In the genomic region with DNA sequence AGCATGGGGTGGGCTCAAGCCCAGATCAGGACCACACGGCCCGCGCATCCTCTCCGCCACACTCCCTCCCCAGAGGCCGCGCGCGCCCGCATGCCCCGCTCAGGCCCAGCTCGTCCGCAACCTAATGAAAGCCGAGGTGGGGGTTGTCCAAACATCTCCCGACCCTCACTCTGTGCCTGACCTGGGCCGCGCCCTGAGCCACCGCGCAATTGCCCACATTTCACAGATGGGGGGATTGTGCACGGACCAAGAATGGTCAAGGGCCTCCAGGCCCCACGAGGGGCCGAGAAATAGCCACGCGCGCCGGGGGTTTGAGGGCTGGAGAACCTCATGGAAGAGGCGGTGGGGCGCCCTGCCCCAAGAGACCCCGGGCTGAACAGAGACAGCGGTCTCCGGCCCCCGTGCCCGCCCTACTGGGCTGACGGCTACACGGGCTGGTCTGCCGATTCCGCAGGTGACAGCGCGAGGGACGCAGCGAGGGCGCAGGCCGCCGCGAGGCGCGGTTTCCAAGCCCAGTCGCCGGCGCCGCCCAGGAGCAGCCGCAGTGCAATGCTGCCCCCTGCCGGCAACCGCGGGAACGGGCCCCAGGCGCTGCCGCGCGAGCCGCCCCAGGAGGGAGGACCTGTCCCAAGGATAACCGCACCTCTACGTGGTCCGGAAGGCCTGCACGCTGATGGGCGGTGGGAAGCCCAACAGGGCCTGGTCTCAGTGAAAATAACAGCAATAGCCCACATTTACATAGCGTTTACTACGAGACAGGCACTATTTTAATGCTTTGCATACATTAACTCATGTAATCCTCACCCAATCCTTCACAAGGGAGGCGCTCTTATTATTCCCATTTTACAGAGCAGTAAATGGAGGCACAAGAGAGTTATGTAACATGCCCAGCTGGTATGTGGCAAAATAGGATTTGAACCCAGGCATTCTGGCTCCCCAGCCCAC, we compare ENCODE assay signal across 1 cellular context.
TF ChIP-seq lines count a peak whose summit lies in the region.

No MANE protein-coding gene starts in this region.

TF ChIP-seq in H1, 55 proteins besides CTCF, POLR2A, EP300 and RAD21 (continued from another document):
- no peak for TF ChIP-seq NANOG (IDR thresholded peaks at IDR 0.05; ENCODE audit: insufficient read depth, low read depth, low read length, poor library complexity, severe bottlenecking)
- no peak for TF ChIP-seq CHD1 (IDR thresholded peaks at IDR 0.05; ENCODE audit: low read depth, low read length)
- no peak for TF ChIP-seq FOSL1 (IDR thresholded peaks at IDR 0.05; ENCODE audit: insufficient read depth, low read depth, low read length)
- TF ChIP-seq BCL11A (IDR thresholded peaks at IDR 0.05; ENCODE audit: low read depth in 2 of 2, low read length in 2 of 2): no peak
- no peak for TF ChIP-seq RFX5 (IDR thresholded peaks at IDR 0.05; ENCODE audit: borderline replicate concordance, low read depth, low read length)
- no peak for TF ChIP-seq SAP30 (IDR thresholded peaks at IDR 0.05; ENCODE audit: insufficient read depth, insufficient replicate concordance, low read length)
- no peak for TF ChIP-seq CBX5 (IDR thresholded peaks at IDR 0.05; ENCODE audit: low read depth, low read length)
- no peak for TF ChIP-seq RXRA (IDR thresholded peaks at IDR 0.05; ENCODE audit: insufficient read depth, low read depth, low read length)
- no peak for TF ChIP-seq HDAC6 (IDR thresholded peaks at IDR 0.05; ENCODE audit: low read depth, low read length)
- TF ChIP-seq TBP (IDR thresholded peaks at IDR 0.05; ENCODE audit: low read depth, low read length): peak; percentile 69; the same call in 1 of the 2 replicates
- no peak for TF ChIP-seq CBX8 (IDR thresholded peaks at IDR 0.05; ENCODE audit: borderline replicate concordance, low read depth, low read length)
- TF ChIP-seq JUND (IDR thresholded peaks at IDR 0.05; ENCODE audit: low read length): peak; percentile 45; the same call in 1 of the 2 replicates
- TF ChIP-seq HDAC2 (IDR thresholded peaks at IDR 0.05; ENCODE audit: borderline replicate concordance in 1 of 2, low read depth in 2 of 2, low read length in 2 of 2): peak in 1 of 2 experiments; percentile 53; a peak in 1 of 4 replicates
- TF ChIP-seq CTBP2 (IDR thresholded peaks at IDR 0.05; ENCODE audit: borderline replicate concordance, insufficient read depth, insufficient read length, low read length): no peak
- TF ChIP-seq MAFK (IDR thresholded peaks at IDR 0.05; ENCODE audit: low read depth, low read length): no peak
- no peak for TF ChIP-seq RBBP5 (IDR thresholded peaks at IDR 0.05; ENCODE audit: borderline replicate concordance, low read depth, low read length)
- TF ChIP-seq GABPA (IDR thresholded peaks at IDR 0.05; ENCODE audit: borderline replicate concordance, insufficient read depth, low read length): no peak
- 0 out of 2 replicates have a peak, but pooled peaks have one; percentile 3 for TF ChIP-seq BACH1 (IDR thresholded peaks at IDR 0.05; ENCODE audit: low read length)
- TF ChIP-seq JUN (IDR thresholded peaks at IDR 0.05; ENCODE audit: low read depth, low read length): no peak
- no peak for TF ChIP-seq SIX5 (IDR thresholded peaks at IDR 0.05; ENCODE audit: low read depth, low read length)
- no peak for TF ChIP-seq TAF1 (IDR thresholded peaks at IDR 0.05; ENCODE audit: low read depth, low read length)
- TF ChIP-seq CREB1 (IDR thresholded peaks at IDR 0.05): no peak
- peak; percentile 46 for TF ChIP-seq RNF2 (IDR thresholded peaks at IDR 0.05; ENCODE audit: borderline replicate concordance, low read depth, low read length, missing control alignments, poor library complexity, severe bottlenecking)
- no peak for TF ChIP-seq SP1 (IDR thresholded peaks at IDR 0.05; ENCODE audit: low read depth, low read length)
- 0 out of 2 replicates have a peak, but pooled peaks have one; percentile 48 for TF ChIP-seq SP4 (IDR thresholded peaks at IDR 0.05; ENCODE audit: low read length)
- peak; percentile 95 for TF ChIP-seq KDM1A (IDR thresholded peaks at IDR 0.05; ENCODE audit: borderline replicate concordance, low read length)
- TF ChIP-seq GTF2F1 (IDR thresholded peaks at IDR 0.05; ENCODE audit: borderline replicate concordance, low read depth, low read length): no peak
- TF ChIP-seq, protein P1, sequence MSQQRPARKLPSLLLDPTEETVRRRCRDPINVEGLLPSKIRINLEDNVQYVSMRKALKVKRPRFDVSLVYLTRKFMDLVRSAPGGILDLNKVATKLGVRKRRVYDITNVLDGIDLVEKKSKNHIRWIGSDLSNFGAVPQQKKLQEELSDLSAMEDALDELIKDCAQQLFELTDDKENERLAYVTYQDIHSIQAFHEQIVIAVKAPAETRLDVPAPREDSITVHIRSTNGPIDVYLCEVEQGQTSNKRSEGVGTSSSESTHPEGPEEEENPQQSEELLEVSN (IDR thresholded peaks at IDR 0.05): peak; percentile 74; the same call in 1 of the 2 replicates
- TF ChIP-seq, protein P2, sequence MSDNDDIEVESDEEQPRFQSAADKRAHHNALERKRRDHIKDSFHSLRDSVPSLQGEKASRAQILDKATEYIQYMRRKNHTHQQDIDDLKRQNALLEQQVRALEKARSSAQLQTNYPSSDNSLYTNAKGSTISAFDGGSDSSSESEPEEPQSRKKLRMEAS (IDR thresholded peaks at IDR 0.05): peak; percentile 89
- TF ChIP-seq KDM4A (IDR thresholded peaks at IDR 0.05; ENCODE audit: low read depth, low read length, severe bottlenecking): peak; percentile 71
- TF ChIP-seq, protein P3, sequence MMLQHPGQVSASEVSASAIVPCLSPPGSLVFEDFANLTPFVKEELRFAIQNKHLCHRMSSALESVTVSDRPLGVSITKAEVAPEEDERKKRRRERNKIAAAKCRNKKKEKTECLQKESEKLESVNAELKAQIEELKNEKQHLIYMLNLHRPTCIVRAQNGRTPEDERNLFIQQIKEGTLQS (IDR thresholded peaks at IDR 0.05; ENCODE audit: insufficient read depth, low read depth, low read length): no peak
- TF ChIP-seq EGR1 (IDR thresholded peaks at IDR 0.05; ENCODE audit: borderline replicate concordance, low read depth, low read length): no peak
- TF ChIP-seq, protein P4, sequence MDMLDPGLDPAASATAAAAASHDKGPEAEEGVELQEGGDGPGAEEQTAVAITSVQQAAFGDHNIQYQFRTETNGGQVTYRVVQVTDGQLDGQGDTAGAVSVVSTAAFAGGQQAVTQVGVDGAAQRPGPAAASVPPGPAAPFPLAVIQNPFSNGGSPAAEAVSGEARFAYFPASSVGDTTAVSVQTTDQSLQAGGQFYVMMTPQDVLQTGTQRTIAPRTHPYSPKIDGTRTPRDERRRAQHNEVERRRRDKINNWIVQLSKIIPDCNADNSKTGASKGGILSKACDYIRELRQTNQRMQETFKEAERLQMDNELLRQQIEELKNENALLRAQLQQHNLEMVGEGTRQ (IDR thresholded peaks at IDR 0.05; ENCODE audit: low read length): no peak
- TF ChIP-seq SIRT6 (IDR thresholded peaks at IDR 0.05; ENCODE audit: low read length): no peak
- TF ChIP-seq CHD2 (IDR thresholded peaks at IDR 0.05; ENCODE audit: low read length): no peak
- TF ChIP-seq KDM5A (IDR thresholded peaks at IDR 0.05; ENCODE audit: low read length): no peak
- peak; percentile 47 for TF ChIP-seq EZH2 (IDR thresholded peaks at IDR 0.05; ENCODE audit: low read depth, low read length, severe bottlenecking)
- TF ChIP-seq TCF12 (IDR thresholded peaks at IDR 0.05; ENCODE audit: low read depth, low read length): 0 out of 2 replicates have a peak, but pooled peaks have one; percentile 20
- no peak for TF ChIP-seq TEAD4 (IDR thresholded peaks at IDR 0.05; ENCODE audit: low read depth, low read length)
- TF ChIP-seq, protein P5, sequence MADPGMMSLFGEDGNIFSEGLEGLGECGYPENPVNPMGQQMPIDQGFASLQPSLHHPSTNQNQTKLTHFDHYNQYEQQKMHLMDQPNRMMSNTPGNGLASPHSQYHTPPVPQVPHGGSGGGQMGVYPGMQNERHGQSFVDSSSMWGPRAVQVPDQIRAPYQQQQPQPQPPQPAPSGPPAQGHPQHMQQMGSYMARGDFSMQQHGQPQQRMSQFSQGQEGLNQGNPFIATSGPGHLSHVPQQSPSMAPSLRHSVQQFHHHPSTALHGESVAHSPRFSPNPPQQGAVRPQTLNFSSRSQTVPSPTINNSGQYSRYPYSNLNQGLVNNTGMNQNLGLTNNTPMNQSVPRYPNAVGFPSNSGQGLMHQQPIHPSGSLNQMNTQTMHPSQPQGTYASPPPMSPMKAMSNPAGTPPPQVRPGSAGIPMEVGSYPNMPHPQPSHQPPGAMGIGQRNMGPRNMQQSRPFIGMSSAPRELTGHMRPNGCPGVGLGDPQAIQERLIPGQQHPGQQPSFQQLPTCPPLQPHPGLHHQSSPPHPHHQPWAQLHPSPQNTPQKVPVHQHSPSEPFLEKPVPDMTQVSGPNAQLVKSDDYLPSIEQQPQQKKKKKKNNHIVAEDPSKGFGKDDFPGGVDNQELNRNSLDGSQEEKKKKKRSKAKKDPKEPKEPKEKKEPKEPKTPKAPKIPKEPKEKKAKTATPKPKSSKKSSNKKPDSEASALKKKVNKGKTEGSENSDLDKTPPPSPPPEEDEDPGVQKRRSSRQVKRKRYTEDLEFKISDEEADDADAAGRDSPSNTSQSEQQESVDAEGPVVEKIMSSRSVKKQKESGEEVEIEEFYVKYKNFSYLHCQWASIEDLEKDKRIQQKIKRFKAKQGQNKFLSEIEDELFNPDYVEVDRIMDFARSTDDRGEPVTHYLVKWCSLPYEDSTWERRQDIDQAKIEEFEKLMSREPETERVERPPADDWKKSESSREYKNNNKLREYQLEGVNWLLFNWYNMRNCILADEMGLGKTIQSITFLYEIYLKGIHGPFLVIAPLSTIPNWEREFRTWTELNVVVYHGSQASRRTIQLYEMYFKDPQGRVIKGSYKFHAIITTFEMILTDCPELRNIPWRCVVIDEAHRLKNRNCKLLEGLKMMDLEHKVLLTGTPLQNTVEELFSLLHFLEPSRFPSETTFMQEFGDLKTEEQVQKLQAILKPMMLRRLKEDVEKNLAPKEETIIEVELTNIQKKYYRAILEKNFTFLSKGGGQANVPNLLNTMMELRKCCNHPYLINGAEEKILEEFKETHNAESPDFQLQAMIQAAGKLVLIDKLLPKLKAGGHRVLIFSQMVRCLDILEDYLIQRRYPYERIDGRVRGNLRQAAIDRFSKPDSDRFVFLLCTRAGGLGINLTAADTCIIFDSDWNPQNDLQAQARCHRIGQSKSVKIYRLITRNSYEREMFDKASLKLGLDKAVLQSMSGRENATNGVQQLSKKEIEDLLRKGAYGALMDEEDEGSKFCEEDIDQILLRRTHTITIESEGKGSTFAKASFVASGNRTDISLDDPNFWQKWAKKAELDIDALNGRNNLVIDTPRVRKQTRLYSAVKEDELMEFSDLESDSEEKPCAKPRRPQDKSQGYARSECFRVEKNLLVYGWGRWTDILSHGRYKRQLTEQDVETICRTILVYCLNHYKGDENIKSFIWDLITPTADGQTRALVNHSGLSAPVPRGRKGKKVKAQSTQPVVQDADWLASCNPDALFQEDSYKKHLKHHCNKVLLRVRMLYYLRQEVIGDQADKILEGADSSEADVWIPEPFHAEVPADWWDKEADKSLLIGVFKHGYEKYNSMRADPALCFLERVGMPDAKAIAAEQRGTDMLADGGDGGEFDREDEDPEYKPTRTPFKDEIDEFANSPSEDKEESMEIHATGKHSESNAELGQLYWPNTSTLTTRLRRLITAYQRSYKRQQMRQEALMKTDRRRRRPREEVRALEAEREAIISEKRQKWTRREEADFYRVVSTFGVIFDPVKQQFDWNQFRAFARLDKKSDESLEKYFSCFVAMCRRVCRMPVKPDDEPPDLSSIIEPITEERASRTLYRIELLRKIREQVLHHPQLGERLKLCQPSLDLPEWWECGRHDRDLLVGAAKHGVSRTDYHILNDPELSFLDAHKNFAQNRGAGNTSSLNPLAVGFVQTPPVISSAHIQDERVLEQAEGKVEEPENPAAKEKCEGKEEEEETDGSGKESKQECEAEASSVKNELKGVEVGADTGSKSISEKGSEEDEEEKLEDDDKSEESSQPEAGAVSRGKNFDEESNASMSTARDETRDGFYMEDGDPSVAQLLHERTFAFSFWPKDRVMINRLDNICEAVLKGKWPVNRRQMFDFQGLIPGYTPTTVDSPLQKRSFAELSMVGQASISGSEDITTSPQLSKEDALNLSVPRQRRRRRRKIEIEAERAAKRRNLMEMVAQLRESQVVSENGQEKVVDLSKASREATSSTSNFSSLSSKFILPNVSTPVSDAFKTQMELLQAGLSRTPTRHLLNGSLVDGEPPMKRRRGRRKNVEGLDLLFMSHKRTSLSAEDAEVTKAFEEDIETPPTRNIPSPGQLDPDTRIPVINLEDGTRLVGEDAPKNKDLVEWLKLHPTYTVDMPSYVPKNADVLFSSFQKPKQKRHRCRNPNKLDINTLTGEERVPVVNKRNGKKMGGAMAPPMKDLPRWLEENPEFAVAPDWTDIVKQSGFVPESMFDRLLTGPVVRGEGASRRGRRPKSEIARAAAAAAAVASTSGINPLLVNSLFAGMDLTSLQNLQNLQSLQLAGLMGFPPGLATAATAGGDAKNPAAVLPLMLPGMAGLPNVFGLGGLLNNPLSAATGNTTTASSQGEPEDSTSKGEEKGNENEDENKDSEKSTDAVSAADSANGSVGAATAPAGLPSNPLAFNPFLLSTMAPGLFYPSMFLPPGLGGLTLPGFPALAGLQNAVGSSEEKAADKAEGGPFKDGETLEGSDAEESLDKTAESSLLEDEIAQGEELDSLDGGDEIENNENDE (IDR thresholded peaks at IDR 0.05; ENCODE audit: insufficient replicate concordance, low read length): no peak
- TF ChIP-seq SUZ12 (IDR thresholded peaks at IDR 0.05; ENCODE audit: low read length): peak; percentile 51
- TF ChIP-seq SRF (IDR thresholded peaks at IDR 0.05; ENCODE audit: low read depth, low read length): no peak
- TF ChIP-seq, protein P6, sequence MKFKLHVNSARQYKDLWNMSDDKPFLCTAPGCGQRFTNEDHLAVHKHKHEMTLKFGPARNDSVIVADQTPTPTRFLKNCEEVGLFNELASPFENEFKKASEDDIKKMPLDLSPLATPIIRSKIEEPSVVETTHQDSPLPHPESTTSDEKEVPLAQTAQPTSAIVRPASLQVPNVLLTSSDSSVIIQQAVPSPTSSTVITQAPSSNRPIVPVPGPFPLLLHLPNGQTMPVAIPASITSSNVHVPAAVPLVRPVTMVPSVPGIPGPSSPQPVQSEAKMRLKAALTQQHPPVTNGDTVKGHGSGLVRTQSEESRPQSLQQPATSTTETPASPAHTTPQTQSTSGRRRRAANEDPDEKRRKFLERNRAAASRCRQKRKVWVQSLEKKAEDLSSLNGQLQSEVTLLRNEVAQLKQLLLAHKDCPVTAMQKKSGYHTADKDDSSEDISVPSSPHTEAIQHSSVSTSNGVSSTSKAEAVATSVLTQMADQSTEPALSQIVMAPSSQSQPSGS (IDR thresholded peaks at IDR 0.05; ENCODE audit: low read length): no peak
- no peak for TF ChIP-seq TAF7 (optimal IDR thresholded peaks at IDR 0.05; ENCODE audit: borderline replicate concordance, low read depth, low read length)
- no peak for TF ChIP-seq CEBPB (IDR thresholded peaks at IDR 0.05; ENCODE audit: low read depth, low read length)
- TF ChIP-seq BRCA1 (IDR thresholded peaks at IDR 0.05; ENCODE audit: low read depth, low read length): no peak
- TF ChIP-seq SIN3A (conservative IDR thresholded peaks at IDR 0.05 in 1 of 2, IDR thresholded peaks at IDR 0.05 in 1 of 2; ENCODE audit: low read depth in 1 of 2, low read length in 2 of 2): 0 out of 4 replicates have a peak, but pooled peaks have one; percentile 37 to 69
- peak; percentile 46; the same call in 1 of the 2 replicates for TF ChIP-seq YY1 (IDR thresholded peaks at IDR 0.05; ENCODE audit: low read depth, low read length)
- TF ChIP-seq PHF8 (conservative IDR thresholded peaks at IDR 0.05; ENCODE audit: low read depth, low read length): no peak
- no peak for TF ChIP-seq POU5F1 (IDR thresholded peaks at IDR 0.05; ENCODE audit: low read depth, low read length)
- TF ChIP-seq SP2 (IDR thresholded peaks at IDR 0.05; ENCODE audit: low read length): no peak
- TF ChIP-seq ASH2L (IDR thresholded peaks at IDR 0.05; ENCODE audit: low read length): peak; percentile 21
- TF ChIP-seq POLR2AphosphoS5 (IDR thresholded peaks at IDR 0.05; ENCODE audit: low read depth, low read length): no peak
